8 cellular contexts compared by ENCODE assay signal in genomic region chr1:214584805-214585766, GRCh38. TPM values are rescaled to one million over a fixed set of nuclear protein-coding genes. Genes with fewer than 3 reads are reported as not detected.
DNase-seq lines count a peak whose midpoint lies in the region; ATAC-seq and TF ChIP-seq lines count a peak whose summit lies in the region.

No MANE protein-coding gene starts in this region.

- no peak overlapping the region for H3K4me3 Mint-ChIP-seq in stimulated activated effector memory CD8-positive, alpha-beta T cell treated with anti-CD3 and anti-CD28 coated beads, Interleukin-12 subunit alpha, Interleukin-12 subunit beta, amount 100 ng/mL, for 72 hours
- H3K4me3 Mint-ChIP-seq in activated T-helper 1 cell treated with anti-CD3 and anti-CD28 coated beads, Interleukin-12 subunit alpha, Interleukin-12 subunit beta, Interleukin-2, Interleukin-4 antibody, amounts not matched to agents 30 ng/mL and 10 ng/mL and 1 ng/mL, durations not matched to agents 14 hours and 24 hours and 36 hours: no peak overlapping the region

- H3K36me3 Mint-ChIP-seq in stimulated activated effector memory CD8-positive, alpha-beta T cell treated with anti-CD3 and anti-CD28 coated beads, Interleukin-12 subunit alpha, Interleukin-12 subunit beta, amount 100 ng/mL, for 72 hours: no peaks in the 10 kb centered on the region
- no peaks in the 10 kb centered on the region for H3K36me3 Mint-ChIP-seq in activated T-helper 1 cell treated with anti-CD3 and anti-CD28 coated beads, Interleukin-12 subunit alpha, Interleukin-12 subunit beta, Interleukin-2, Interleukin-4 antibody, amounts not matched to agents 30 ng/mL and 10 ng/mL and 1 ng/mL, durations not matched to agents 14 hours and 24 hours and 36 hours (ENCODE audit: low read depth)

- peak; percentile 54 for TF ChIP-seq CTCF in LNCaP clone FGC (IDR thresholded peaks at IDR 0.05; ENCODE audit: control insufficient read depth, extremely low read depth, insufficient read depth)

- no peaks in the 10 kb centered on the region for H3K4me1 Mint-ChIP-seq in stimulated activated effector memory CD8-positive, alpha-beta T cell treated with anti-CD3 and anti-CD28 coated beads, Interleukin-12 subunit alpha, Interleukin-12 subunit beta, amount 100 ng/mL, for 72 hours
- H3K4me1 Mint-ChIP-seq in activated T-helper 1 cell treated with anti-CD3 and anti-CD28 coated beads, Interleukin-12 subunit alpha, Interleukin-12 subunit beta, Interleukin-2, Interleukin-4 antibody, amounts not matched to agents 30 ng/mL and 10 ng/mL and 1 ng/mL, durations not matched to agents 14 hours and 24 hours and 36 hours (ENCODE audit: low read depth): peaks cover 10% of the 10 kb centered on the region

- H3K27me3 Mint-ChIP-seq in activated T-helper 1 cell treated with anti-CD3 and anti-CD28 coated beads, Interleukin-12 subunit alpha, Interleukin-12 subunit beta, Interleukin-2, Interleukin-4 antibody, amounts not matched to agents 30 ng/mL and 10 ng/mL and 1 ng/mL, durations not matched to agents 14 hours and 24 hours and 36 hours (ENCODE audit: insufficient read depth): peaks cover 3% of the 10 kb centered on the region

- intact Hi-C loops in Right ventricle myocardium superior (cut with DNase I): loop anchor here (5.0 to 10.0 kb wide), 3 partner anchors 198 to 370 kb away; no protein-coding TSS in a partner anchor
- intact Hi-C loops in activated T-helper 1 cell treated with anti-CD3 and anti-CD28 coated beads, Interleukin-12 subunit alpha, Interleukin-12 subunit beta, Interleukin-2, Interleukin-4 antibody, amounts not matched to agents 30 ng/mL and 10 ng/mL and 1 ng/mL, durations not matched to agents 14 hours and 24 hours and 36 hours (cut with micrococcal nuclease): loop anchor here (1.0 to 2.0 kb wide), 6 partner anchors 17 to 370 kb away; partner anchors contain the start of gene PTPN14

- ATAC-seq in GM21526 (IDR thresholded peaks at IDR 0.05; ENCODE audit: low FRiP score, unreplicated experiment): peak; percentile 72
- peak; percentile 82 for ATAC-seq in Right ventricle myocardium superior (ENCODE audit: poor library complexity)
- ATAC-seq in stimulated activated effector memory CD8-positive, alpha-beta T cell treated with anti-CD3 and anti-CD28 coated beads, Interleukin-12 subunit alpha, Interleukin-12 subunit beta, amount 100 ng/mL, for 72 hours: peak; percentile 75

- peak; percentile 76 for DNase-seq in EH (ENCODE audit: low read depth)
- DNase-seq in LNCaP clone FGC (ENCODE audit: low read depth): no peak
- peak; percentile 63 for DNase-seq in SKM-1 treated with dmso at 0.1 percent for 144 hours (lab: John Stamatoyannopoulos, UW; ENCODE audit: unreplicated experiment)
- no peak for DNase-seq in Right ventricle myocardium superior
- no peak for DNase-seq in stimulated activated effector memory CD8-positive, alpha-beta T cell treated with anti-CD3 and anti-CD28 coated beads, Interleukin-12 subunit alpha, Interleukin-12 subunit beta, amount 100 ng/mL, for 72 hours (ENCODE audit: low spot score in 2 of 2)
- DNase-seq in amniotic stem cell (lab: John Stamatoyannopoulos, UW): no peak
- no peak for DNase-seq in activated T-helper 1 cell treated with anti-CD3 and anti-CD28 coated beads, Interleukin-12 subunit alpha, Interleukin-12 subunit beta, Interleukin-2, Interleukin-4 antibody, amounts not matched to agents 30 ng/mL and 10 ng/mL and 1 ng/mL, durations not matched to agents 14 hours and 24 hours and 36 hours (ENCODE audit: low spot score)

- no peaks in the 10 kb centered on the region for H3K9me3 Mint-ChIP-seq in stimulated activated effector memory CD8-positive, alpha-beta T cell treated with anti-CD3 and anti-CD28 coated beads, Interleukin-12 subunit alpha, Interleukin-12 subunit beta, amount 100 ng/mL, for 72 hours
- no peaks in the 10 kb centered on the region for H3K9me3 Mint-ChIP-seq in activated T-helper 1 cell treated with anti-CD3 and anti-CD28 coated beads, Interleukin-12 subunit alpha, Interleukin-12 subunit beta, Interleukin-2, Interleukin-4 antibody, amounts not matched to agents 30 ng/mL and 10 ng/mL and 1 ng/mL, durations not matched to agents 14 hours and 24 hours and 36 hours

- H3K4me3 ChIP-seq in LNCaP clone FGC (ENCODE audit: low read depth, low read length): no peak overlapping the region

- no peak overlapping the region for H3K27ac Mint-ChIP-seq in stimulated activated effector memory CD8-positive, alpha-beta T cell treated with anti-CD3 and anti-CD28 coated beads, Interleukin-12 subunit alpha, Interleukin-12 subunit beta, amount 100 ng/mL, for 72 hours
- no peak overlapping the region for H3K27ac Mint-ChIP-seq in activated T-helper 1 cell treated with anti-CD3 and anti-CD28 coated beads, Interleukin-12 subunit alpha, Interleukin-12 subunit beta, Interleukin-2, Interleukin-4 antibody, amounts not matched to agents 30 ng/mL and 10 ng/mL and 1 ng/mL, durations not matched to agents 14 hours and 24 hours and 36 hours

RNA-seq across cellular contexts. Expression of gene CENPF, which starts 17.9 kb away (rescaled TPM):
- 1.4 TPM for total RNA-seq in Right ventricle myocardium superior
- total RNA-seq in activated T-helper 1 cell treated with anti-CD3 and anti-CD28 coated beads, Interleukin-12 subunit alpha, Interleukin-12 subunit beta, Interleukin-2, Interleukin-4 antibody, amounts not matched to agents 30 ng/mL and 10 ng/mL and 1 ng/mL, durations not matched to agents 14 hours and 24 hours and 36 hours: 51.7 and 52.3 TPM in 2 replicates

RNA-seq across cellular contexts. Expression of gene PTPN14, which starts 33.7 kb away (rescaled TPM):
- 25.1 TPM for total RNA-seq in Right ventricle myocardium superior
- total RNA-seq in activated T-helper 1 cell treated with anti-CD3 and anti-CD28 coated beads, Interleukin-12 subunit alpha, Interleukin-12 subunit beta, Interleukin-2, Interleukin-4 antibody, amounts not matched to agents 30 ng/mL and 10 ng/mL and 1 ng/mL, durations not matched to agents 14 hours and 24 hours and 36 hours: 20.6 and 23.1 TPM in 2 replicates

Comparison
In these comparisons a context has a peak if more than half of its experiments do, and no peak if none do; other contexts are left out.
1. DNase-seq: peak in EH (single experiment) and SKM-1 treated with dmso at 0.1 percent for 144 hours (single experiment); none in LNCaP clone FGC (single experiment), Right ventricle myocardium superior (single experiment), stimulated activated effector memory CD8-positive, alpha-beta T cell treated with anti-CD3 and anti-CD28 coated beads, Interleukin-12 subunit alpha, Interleukin-12 subunit beta, amount 100 ng/mL, for 72 hours (0 of 2), amniotic stem cell (single experiment) and activated T-helper 1 cell treated with anti-CD3 and anti-CD28 coated beads, Interleukin-12 subunit alpha, Interleukin-12 subunit beta, Interleukin-2, Interleukin-4 antibody, amounts not matched to agents 30 ng/mL and 10 ng/mL and 1 ng/mL, durations not matched to agents 14 hours and 24 hours and 36 hours (single experiment).
2. RNA of gene CENPF, which starts 17.9 kb away (total RNA-seq): 51.7 to 52.3 TPM in activated T-helper 1 cell treated with anti-CD3 and anti-CD28 coated beads, Interleukin-12 subunit alpha, Interleukin-12 subunit beta, Interleukin-2, Interleukin-4 antibody, amounts not matched to agents 30 ng/mL and 10 ng/mL and 1 ng/mL, durations not matched to agents 14 hours and 24 hours and 36 hours; 1.4 TPM in Right ventricle myocardium superior (single experiment); every median in the first group is over 10 times any median in the second.
3. Peak in every context shown above with its lines, with median percentiles within 50 percentile points of each other: ATAC-seq.